In genomic region chr10:58661902-58662301, GRCh38 we compare ENCODE assay signal across 19 cellular contexts.
A peak's percentile ranks its signal among the peaks of the same experiment; 100 is the strongest.
DNase-seq lines count a peak whose midpoint lies in the region; ATAC-seq and TF ChIP-seq lines count a peak whose summit lies in the region.
"Had no signal": no experiment of that assay in that cellular context is flagged by ENCODE, and none has a peak within 500 bp of the region (broad histone marks: within the 10 kb centered on the region; RNA-seq: fewer than 3 reads in every experiment).

No MANE protein-coding gene starts in this region.

- H3K9me2 ChIP-seq in SK-N-SH = no peaks in the 10 kb centered on the region
- no peaks in the 10 kb centered on the region for H3K9me2 ChIP-seq in hepatocyte (replicated peaks; ENCODE audit: insufficient read depth)

- H3K79me2 ChIP-seq in SK-N-SH (ENCODE audit: insufficient read depth) (peaks cover 6% of the 10 kb centered on the region; the same call in 1 of the 2 replicates), hepatocyte (peaks cover 17% of the 10 kb centered on the region)

- H3K4me1 Mint-ChIP-seq in MCF 10A (ENCODE audit: insufficient read depth, unreplicated experiment) = peaks cover 42% of the 10 kb centered on the region

- no peaks in the 10 kb centered on the region for H3K36me3 Mint-ChIP-seq in MCF 10A (ENCODE audit: insufficient read depth, unreplicated experiment)

- peak overlapping the region; percentile 40; the same call in 1 of the 2 replicates for H3K4me2 ChIP-seq in SK-N-SH
- H3K4me2 ChIP-seq in hepatocyte = no peak overlapping the region

- POLR2A ChIA-PET in MCF 10A (lab: Yijun Ruan, JAX) (interaction anchor here (0.8 to 4.0 kb wide), 9 partner anchors 11 to 148 kb away, joined by 3 to 35 read pairs (median 3); no protein-coding TSS in a partner anchor), SK-N-SH (lab: Yijun Ruan, JAX) (no interaction called here)

- 40% methylated on average over 2 of the region's 2 CpGs for WGBS in SK-N-SH (ENCODE audit: low lambda C conversion rate)
- WGBS in hepatocyte (ENCODE audit: low lambda C conversion rate, missing lambda C conversion rate) = 48% methylated on average over 2 of the region's 2 CpGs
- WGBS in body of pancreas, 2 donors = 27 to 31% methylated on average over 2 of the region's 2 CpGs

- H3K27me3 ChIP-seq in breast epithelium = no peaks in the 10 kb centered on the region
- no peaks in the 10 kb centered on the region for H3K27me3 ChIP-seq in SK-N-SH (ENCODE audit: insufficient read depth)
- no peaks in the 10 kb centered on the region for H3K27me3 ChIP-seq in hepatocyte
- H3K27me3 ChIP-seq in body of pancreas = no peaks in the 10 kb centered on the region
- H3K27me3 ChIP-seq: MG63 had no signal

- H2AFZ ChIP-seq in SK-N-SH (ENCODE audit: low read depth) (no peak overlapping the region), hepatocyte (no peak overlapping the region)

- no peak overlapping the region for H3K4me3 Mint-ChIP-seq in MCF 10A (ENCODE audit: unreplicated experiment)

- peak overlapping the region in 1 of 2 donors; percentile 57 for H3K27ac ChIP-seq in breast epithelium
- H3K27ac ChIP-seq in SK-N-SH (ENCODE audit: low read depth in 2 of 2, low read length in 1 of 2) = peak overlapping the region; percentile 81 to 88; a peak in 3 of 4 replicates
- peak overlapping the region; percentile 6 for H3K27ac ChIP-seq in hepatocyte
- H3K27ac ChIP-seq in body of pancreas = peak overlapping the region in 1 of 4 donors; percentile 20
- H3K27ac ChIP-seq: C4-2B, RWPE1 had no signal

- H4K20me1 ChIP-seq in SK-N-SH (ENCODE audit: insufficient read depth) (no peaks in the 10 kb centered on the region), hepatocyte (ENCODE audit: insufficient read depth, poor library complexity, severe bottlenecking) (no peaks in the 10 kb centered on the region)

- intact Hi-C loops in MCF 10A (cut with micrococcal nuclease) (loop anchor here (1.0 kb wide), 1 partner anchor 19 kb away; no protein-coding TSS in a partner anchor), breast epithelium (cut with DNase I; ENCODE audit: low total_unique reads) (no loop called here), body of pancreas (cut with DNase I) (no loop called here)

- CTCF ChIA-PET in MCF 10A (lab: Yijun Ruan, JAX) = interaction anchor here (4.4 kb wide), 1 partner anchor 19 kb away, joined by 29 read pairs; no protein-coding TSS in a partner anchor
- CTCF ChIA-PET in SK-N-SH (lab: Yijun Ruan, JAX) = no interaction called here

- H3K9me3 Mint-ChIP-seq in MCF 10A (ENCODE audit: unreplicated experiment) = no peaks in the 10 kb centered on the region

- peak overlapping the region; percentile 91 for H3K27ac Mint-ChIP-seq in MCF 10A (ENCODE audit: low read depth, unreplicated experiment)

- peaks cover 0 to 6% of the 10 kb centered on the region in 2 donors for H3K9me3 ChIP-seq in breast epithelium
- peaks cover 4% of the 10 kb centered on the region; the same call in 1 of the 2 replicates for H3K9me3 ChIP-seq in SK-N-SH
- H3K9me3 ChIP-seq in hepatocyte (ENCODE audit: low read depth) = no peaks in the 10 kb centered on the region
- H3K9me3 ChIP-seq in body of pancreas = no peaks in the 10 kb centered on the region

- TF ChIP-seq CTCF in MCF 10A (IDR thresholded peaks at IDR 0.05; ENCODE audit: unreplicated experiment) (no peak), breast epithelium (IDR thresholded peaks at IDR 0.05) (no peak), SK-N-SH (IDR thresholded peaks at IDR 0.05) (no peak), hepatocyte (IDR thresholded peaks at IDR 0.05; ENCODE audit: poor library complexity) (no peak), body of pancreas (IDR thresholded peaks at IDR 0.05) (no peak)

- H3K9ac ChIP-seq in SK-N-SH = peak overlapping the region; percentile 1; the same call in 1 of the 2 replicates

- TF ChIP-seq EP300 in SK-N-SH (IDR thresholded peaks at IDR 0.05; ENCODE audit: borderline replicate concordance in 1 of 2, low read depth in 1 of 2, low read length in 1 of 2) = no peak

- H3K36me3 ChIP-seq in breast epithelium = no peaks in the 10 kb centered on the region
- H3K36me3 ChIP-seq in SK-N-SH (replicated peaks in 1 of 2; ENCODE audit: control insufficient read depth in 1 of 2, insufficient read depth in 2 of 2, low read length in 1 of 2) = no peaks in the 10 kb centered on the region
- H3K36me3 ChIP-seq in hepatocyte (replicated peaks; ENCODE audit: insufficient read depth, low read depth) = no peaks in the 10 kb centered on the region
- no peaks in the 10 kb centered on the region for H3K36me3 ChIP-seq in body of pancreas (replicated peaks in 1 of 2; ENCODE audit: insufficient read depth in 1 of 2, low read depth in 2 of 2)

- H3F3A ChIP-seq in SK-N-SH (replicated peaks; ENCODE audit: insufficient read depth) = peaks cover 18% of the 10 kb centered on the region

- H3K4me1 ChIP-seq in breast epithelium (no peaks in the 10 kb centered on the region), SK-N-SH (ENCODE audit: control insufficient read depth in 1 of 2, insufficient read depth in 2 of 2, low read depth in 1 of 2, low read length in 1 of 2) (peaks cover 7 to 18% of the 10 kb centered on the region in 2 experiments), hepatocyte (ENCODE audit: insufficient read depth) (no peaks in the 10 kb centered on the region), body of pancreas (peaks cover 16% of the 10 kb centered on the region)

- no peak for ATAC-seq in body of pancreas

- TF ChIP-seq POLR2A in breast epithelium (IDR thresholded peaks at IDR 0.05) (no peak), body of pancreas (IDR thresholded peaks at IDR 0.05) (no peak)

- H3K27me3 Mint-ChIP-seq in MCF 10A (ENCODE audit: insufficient read depth, unreplicated experiment) = no peaks in the 10 kb centered on the region

- H3K4me3 ChIP-seq in breast epithelium (no peak overlapping the region), SK-N-SH (ENCODE audit: low read depth in 2 of 2, low read length in 1 of 2) (no peak overlapping the region), hepatocyte (no peak overlapping the region), body of pancreas (no peak overlapping the region)
- H3K4me3 ChIP-seq: MG63 had no signal

- no TSS peak for BruUV-seq in MCF 10A (replicated peaks; lab: Mats Ljungman, UMichigan)

- no peak for TF ChIP-seq RAD21 in SK-N-SH (IDR thresholded peaks at IDR 0.05; ENCODE audit: low read length)

- DNase-seq in MCF 10A (ENCODE audit: unreplicated experiment) = no peak
- DNase-seq in breast epithelium (ENCODE audit: low spot score in 2 of 2) = no peak
- no peak for DNase-seq in SK-N-SH
- DNase-seq in hepatocyte (ENCODE audit: low spot score) = no peak
- DNase-seq in NCI-H146 treated with DMSO at 0.1 percent for 48 hours (lab: John Stamatoyannopoulos, UW; ENCODE audit: unreplicated experiment) = no peak
- DNase-seq in body of pancreas = no peak
- DNase-seq in GOT3 (lab: John Stamatoyannopoulos, UW) = no peak
- DNase-seq in NCI-H146 (lab: John Stamatoyannopoulos, UW) = no peak
- DNase-seq: 8988T, DMS79, KG1, NCI-H1105 treated with DMSO at 0.1 percent for 48 hours, NCI-H2029, NCI-H2227 treated with DMSO at 0.1 percent for 48 hours, NCI-H524 treated with DMSO at 0.1 percent for 48 hours, OCI-M1 had no signal

TF ChIP-seq in SK-N-SH, 30 proteins besides CTCF, POLR2A, EP300 and RAD21 (continues in another document):
- no peak for TF ChIP-seq POLR2AphosphoS5 (IDR thresholded peaks at IDR 0.05; ENCODE audit: low read depth, low read length)
- no peak for TF ChIP-seq IRF3 (IDR thresholded peaks at IDR 0.05; ENCODE audit: low read depth, low read length)
- no peak for TF ChIP-seq GABPA (IDR thresholded peaks at IDR 0.05; ENCODE audit: low read depth)
- no peak for TF ChIP-seq NRF1 (IDR thresholded peaks at IDR 0.05; ENCODE audit: low read depth, low read length)
- no peak for TF ChIP-seq CHD2 (IDR thresholded peaks at IDR 0.05; ENCODE audit: low read length, partially characterized antibody)
- no peak for TF ChIP-seq REST (IDR thresholded peaks at IDR 0.05; ENCODE audit: low read depth, low read length)
- no peak for TF ChIP-seq USF2 (IDR thresholded peaks at IDR 0.05; ENCODE audit: borderline replicate concordance, low read depth, low read length)
